ENCODE assay signal across 16 cellular contexts in the genomic region with DNA sequence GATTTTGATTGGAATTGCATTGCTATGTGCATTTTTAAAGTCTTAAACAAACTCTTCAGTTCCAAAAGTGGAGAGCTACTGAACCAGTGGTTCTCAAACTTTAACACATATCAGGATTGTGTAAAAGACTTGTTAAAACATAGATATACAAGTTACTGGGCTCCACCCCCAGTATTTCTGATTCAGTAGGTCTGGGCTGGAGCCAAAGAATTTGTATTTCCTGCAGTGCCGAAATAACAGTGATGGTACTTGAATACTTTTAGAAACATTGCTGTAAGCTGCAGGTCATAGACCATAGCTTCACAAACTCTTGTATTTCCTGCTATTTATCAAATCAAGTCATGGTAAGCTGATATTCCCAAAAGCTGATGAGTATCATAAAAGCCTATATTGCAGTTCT.
A peak's percentile ranks its signal among the peaks of the same experiment; 100 is the strongest.
DNase-seq lines count a peak whose midpoint lies in the region; ATAC-seq and TF ChIP-seq lines count a peak whose summit lies in the region.
"Had no signal": no experiment of that assay in that cellular context is flagged by ENCODE, and none has a peak within 500 bp of the region (broad histone marks: within the 10 kb centered on the region; RNA-seq: fewer than 3 reads in every experiment).

No MANE protein-coding gene starts in this region.

- no peaks in the 10 kb centered on the region for H3K4me1 Mint-ChIP-seq in activated T-cell treated with anti-CD3 and anti-CD28 coated beads, Interleukin-2, amount 50 U/mL, for 24 hours (ENCODE audit: low read depth)
- H3K4me1 Mint-ChIP-seq in CD4-positive, alpha-beta T cell (ENCODE audit: low read depth): no peaks in the 10 kb centered on the region
- H3K4me1 Mint-ChIP-seq in stimulated activated memory B cell treated with anti-CD40 and anti-IgM and Interleukin-4, amounts not matched to agents 10 μg/mL and 1 μg/mL and 100 μg/mL, for 72 hours: no peaks in the 10 kb centered on the region

- no peaks in the 10 kb centered on the region for H3K36me3 Mint-ChIP-seq in activated T-cell treated with anti-CD3 and anti-CD28 coated beads, Interleukin-2, amount 50 U/mL, for 24 hours (ENCODE audit: low read depth)
- H3K36me3 Mint-ChIP-seq in CD4-positive, alpha-beta T cell (ENCODE audit: low read depth): no peaks in the 10 kb centered on the region
- H3K36me3 Mint-ChIP-seq in stimulated activated memory B cell treated with anti-CD40 and anti-IgM and Interleukin-4, amounts not matched to agents 10 μg/mL and 1 μg/mL and 100 μg/mL, for 72 hours: no peaks in the 10 kb centered on the region
- H3K36me3 Mint-ChIP-seq: activated naive CD8-positive, alpha-beta T cell; IgD-negative memory B cell had no signal

- no peak for TF ChIP-seq CTCF in CD4-positive, alpha-beta T cell (IDR thresholded peaks at IDR 0.05)

- no peaks in the 10 kb centered on the region for H3K9me3 ChIP-seq in CD4-positive, alpha-beta T cell (ENCODE audit: control insufficient read depth, low read length)

- CTCF ChIA-PET in CD4-positive, alpha-beta T cell (lab: Charles Lee): no interaction called here

- no peaks in the 10 kb centered on the region for H3K27me3 Mint-ChIP-seq in activated T-cell treated with anti-CD3 and anti-CD28 coated beads, Interleukin-2, amount 50 U/mL, for 24 hours
- no peaks in the 10 kb centered on the region for H3K27me3 Mint-ChIP-seq in CD4-positive, alpha-beta T cell
- no peaks in the 10 kb centered on the region for H3K27me3 Mint-ChIP-seq in stimulated activated memory B cell treated with anti-CD40 and anti-IgM and Interleukin-4, amounts not matched to agents 10 μg/mL and 1 μg/mL and 100 μg/mL, for 72 hours
- H3K27me3 Mint-ChIP-seq: activated naive CD8-positive, alpha-beta T cell; IgD-negative memory B cell had no signal

- no peaks in the 10 kb centered on the region for H3K79me2 ChIP-seq in ACC112 (ENCODE audit: control insufficient read depth, insufficient read depth, low read length, unreplicated experiment)

- H3K36me3 ChIP-seq in ACC112 (ENCODE audit: insufficient read depth, low read length): no peaks in the 10 kb centered on the region

- H3K9me3 Mint-ChIP-seq in activated T-cell treated with anti-CD3 and anti-CD28 coated beads, Interleukin-2, amount 50 U/mL, for 24 hours: peaks cover 2% of the 10 kb centered on the region
- peaks cover 5% of the 10 kb centered on the region for H3K9me3 Mint-ChIP-seq in CD4-positive, alpha-beta T cell
- H3K9me3 Mint-ChIP-seq in stimulated activated memory B cell treated with anti-CD40 and anti-IgM and Interleukin-4, amounts not matched to agents 10 μg/mL and 1 μg/mL and 100 μg/mL, for 72 hours: peaks cover under 1% of the 10 kb centered on the region

- DNase-seq in HT-29 (ENCODE audit: low spot score) (peak; percentile 8), brain pericyte (ENCODE audit: low read depth, low spot score) (peak; percentile 43), kidney glomerular epithelial cell (lab: John Stamatoyannopoulos, UW) (peak; percentile 8)
- DNase-seq in activated T-cell treated with anti-CD3 and anti-CD28 coated beads, Interleukin-2, amount 50 U/mL, for 24 hours: no peak
- DNase-seq in activated effector memory CD4-positive, alpha-beta T cell treated with anti-CD3 and anti-CD28 coated beads, Interleukin-2, amount 50 U/mL, for 16 hours: no peak
- no peak for DNase-seq in CD4-positive, alpha-beta T cell
- DNase-seq: AML-193; GOT3; hypothalamus; NCI-H1930; posterior cingulate gyrus; stimulated activated CD4-positive, alpha-beta T cell treated with anti-CD3 and anti-CD28 coated beads, Interleukin-1b, Interleukin-23, amount 100 ng/mL, for 48 hours had no signal

- H3K4me1 ChIP-seq in ACC112 (ENCODE audit: control insufficient read depth, insufficient read depth, low read length, unreplicated experiment): peaks cover 21% of the 10 kb centered on the region

- no peak for ATAC-seq in CD4-positive, alpha-beta T cell (ENCODE audit: poor library complexity)
- ATAC-seq in stimulated activated memory B cell treated with anti-CD40 and anti-IgM and Interleukin-4, amounts not matched to agents 10 μg/mL and 1 μg/mL and 100 μg/mL, for 72 hours: no peak

- no peaks in the 10 kb centered on the region for H3K27me3 ChIP-seq in ACC112 (ENCODE audit: insufficient read depth, low read length)
- no peaks in the 10 kb centered on the region for H3K27me3 ChIP-seq in CD4-positive, alpha-beta T cell (ENCODE audit: control insufficient read depth, insufficient read depth, low read length)

- intact Hi-C loops in CD4-positive, alpha-beta T cell (cut with DNase I, micrococcal nuclease): no loop called here

- POLR2A ChIA-PET in CD4-positive, alpha-beta T cell (lab: Charles Lee): no interaction called here

- H3K4me3 ChIP-seq in ACC112 (ENCODE audit: low read depth, low read length): peak overlapping the region; percentile 63; the same call in 1 of the 2 replicates

- peak overlapping the region; percentile 49 for H3K27ac ChIP-seq in ACC112 (ENCODE audit: low read depth, low read length)
- no peak overlapping the region for H3K27ac ChIP-seq in CD4-positive, alpha-beta T cell (ENCODE audit: low read depth, low read length)

- H3K4me3 Mint-ChIP-seq in activated T-cell treated with anti-CD3 and anti-CD28 coated beads, Interleukin-2, amount 50 U/mL, for 24 hours: no peak overlapping the region
- no peak overlapping the region for H3K4me3 Mint-ChIP-seq in CD4-positive, alpha-beta T cell
- no peak overlapping the region for H3K4me3 Mint-ChIP-seq in stimulated activated memory B cell treated with anti-CD40 and anti-IgM and Interleukin-4, amounts not matched to agents 10 μg/mL and 1 μg/mL and 100 μg/mL, for 72 hours
- H3K4me3 Mint-ChIP-seq: activated naive CD8-positive, alpha-beta T cell; IgD-negative memory B cell had no signal

- H2AFZ ChIP-seq in ACC112 (ENCODE audit: low read length, unreplicated experiment): peak overlapping the region; percentile 80

- H3K27ac Mint-ChIP-seq in activated T-cell treated with anti-CD3 and anti-CD28 coated beads, Interleukin-2, amount 50 U/mL, for 24 hours: no peak overlapping the region
- H3K27ac Mint-ChIP-seq in CD4-positive, alpha-beta T cell: no peak overlapping the region
- no peak overlapping the region for H3K27ac Mint-ChIP-seq in stimulated activated memory B cell treated with anti-CD40 and anti-IgM and Interleukin-4, amounts not matched to agents 10 μg/mL and 1 μg/mL and 100 μg/mL, for 72 hours
- H3K27ac Mint-ChIP-seq: activated naive CD8-positive, alpha-beta T cell; IgD-negative memory B cell had no signal

Comparison
In these comparisons a context has a peak if more than half of its experiments do, and no peak if none do; other contexts are left out.
1. DNase-seq: peak in HT-29 (single experiment), brain pericyte (single experiment) and kidney glomerular epithelial cell (single experiment); none in activated T-cell treated with anti-CD3 and anti-CD28 coated beads, Interleukin-2, amount 50 U/mL, for 24 hours (single experiment), activated effector memory CD4-positive, alpha-beta T cell treated with anti-CD3 and anti-CD28 coated beads, Interleukin-2, amount 50 U/mL, for 16 hours (single experiment) and CD4-positive, alpha-beta T cell (0 of 10).